8 cellular contexts compared by ENCODE assay signal in genomic region chr11:57457643-57458023, GRCh38. TPM values are rescaled to one million over a fixed set of nuclear protein-coding genes. Genes with fewer than 3 reads are reported as not detected.
DNase-seq lines count a peak whose midpoint lies in the region; ATAC-seq and TF ChIP-seq lines count a peak whose summit lies in the region.

No MANE protein-coding gene starts in this region.

- H3K4me1 Mint-ChIP-seq in T-helper 17 cell: peaks cover 23% of the 10 kb centered on the region
- peaks cover 29 to 31% of the 10 kb centered on the region in 2 donors for H3K4me1 Mint-ChIP-seq in natural killer cell treated with Interleukin-12 subunit alpha and Interleukin-12 subunit beta and Interleukin-15 and Interleukin-18, amount 100 ng/mL, for 72 hours (ENCODE audit: low read depth in 2 of 2)

- peaks cover 5% of the 10 kb centered on the region for H3K36me3 Mint-ChIP-seq in T-helper 17 cell (ENCODE audit: low read depth)
- no peaks in the 10 kb centered on the region for H3K36me3 Mint-ChIP-seq in natural killer cell treated with Interleukin-12 subunit alpha and Interleukin-12 subunit beta and Interleukin-15 and Interleukin-18, amount 100 ng/mL, for 72 hours

- H3K9me3 ChIP-seq in T-helper 17 cell (ENCODE audit: control insufficient read depth, low read length, poor library complexity, severe bottlenecking): no peaks in the 10 kb centered on the region
- H3K9me3 ChIP-seq in uterus: no peaks in the 10 kb centered on the region

- no peaks in the 10 kb centered on the region for H3K36me3 ChIP-seq in uterus

- no peak for TF ChIP-seq POLR2A in uterus (IDR thresholded peaks at IDR 0.05)

- H3K4me3 Mint-ChIP-seq in T-helper 17 cell: peak overlapping the region; percentile 96
- H3K4me3 Mint-ChIP-seq in natural killer cell treated with Interleukin-12 subunit alpha and Interleukin-12 subunit beta and Interleukin-15 and Interleukin-18, amount 100 ng/mL, for 72 hours: peak overlapping the region; percentile 43

- H3K27me3 ChIP-seq in uterus: peaks cover 7 to 19% of the 10 kb centered on the region in 2 donors

- H3K9me3 Mint-ChIP-seq in natural killer cell treated with Interleukin-12 subunit alpha and Interleukin-12 subunit beta and Interleukin-15 and Interleukin-18, amount 100 ng/mL, for 72 hours: no peaks in the 10 kb centered on the region

- no peak for TF ChIP-seq CTCF in uterus (IDR thresholded peaks at IDR 0.05)

- no peak overlapping the region for H3K4me3 ChIP-seq in uterus

- no peak for DNase-seq in T-helper 17 cell
- DNase-seq in natural killer cell treated with Interleukin-12 subunit alpha and Interleukin-12 subunit beta and Interleukin-15 and Interleukin-18, amount 100 ng/mL, for 72 hours (ENCODE audit: low spot score): no peak
- DNase-seq in islet precursor cell: no peak
- no peak for DNase-seq in uterus
- no peak for DNase-seq in NCI-H128 (lab: John Stamatoyannopoulos, UW; ENCODE audit: unreplicated experiment)

- H3K27ac ChIP-seq in uterus: no peak overlapping the region

- no peak overlapping the region for H3K27ac Mint-ChIP-seq in T-helper 17 cell
- no peak overlapping the region for H3K27ac Mint-ChIP-seq in natural killer cell treated with Interleukin-12 subunit alpha and Interleukin-12 subunit beta and Interleukin-15 and Interleukin-18, amount 100 ng/mL, for 72 hours

- H3K4me1 ChIP-seq in uterus: peaks cover 0 to 26% of the 10 kb centered on the region in 2 donors

- ATAC-seq in GM18867 (IDR thresholded peaks at IDR 0.05; ENCODE audit: unreplicated experiment): peak; percentile 23
- ATAC-seq in HG02623 (IDR thresholded peaks at IDR 0.05; ENCODE audit: unreplicated experiment): peak; percentile 15
- peak; percentile 26 for ATAC-seq in T-helper 17 cell
- ATAC-seq in natural killer cell treated with Interleukin-12 subunit alpha and Interleukin-12 subunit beta and Interleukin-15 and Interleukin-18, amount 100 ng/mL, for 72 hours: no peak
- ATAC-seq in HG03565 (IDR thresholded peaks at IDR 0.05; ENCODE audit: unreplicated experiment): no peak

- intact Hi-C loops in uterus (cut with DNase I; ENCODE audit: low total_unique reads): loop anchor here (5.0 kb wide), 1 partner anchor 70 kb away; no protein-coding TSS in a partner anchor

- peaks cover 42% of the 10 kb centered on the region for H3K27me3 Mint-ChIP-seq in T-helper 17 cell
- peaks cover 28 to 40% of the 10 kb centered on the region in 2 donors for H3K27me3 Mint-ChIP-seq in natural killer cell treated with Interleukin-12 subunit alpha and Interleukin-12 subunit beta and Interleukin-15 and Interleukin-18, amount 100 ng/mL, for 72 hours

RNA-seq across cellular contexts. Expression of gene RTN4RL2, which starts 2.7 kb away (rescaled TPM):
- total RNA-seq in T-helper 17 cell (under 1 TPM in 1 of 2 donors, not detected in 1; 0.23 TPM), uterus (1 to 10 TPM in 1 of 4 donors, not detected in 3; 1.7 TPM)
- not detected for total RNA-seq in natural killer cell treated with Interleukin-12 subunit alpha and Interleukin-12 subunit beta and Interleukin-15 and Interleukin-18, amount 100 ng/mL, for 72 hours

RNA-seq across cellular contexts. Expression of gene SLC43A3, which starts 30.7 kb away (rescaled TPM):
- 10 to 100 TPM; 12.1 to 13.8 TPM for total RNA-seq in T-helper 17 cell
- 100 to 1,000 TPM in 1 of 2 donors, 10 to 100 TPM in 1; 86.9 to 308 TPM for total RNA-seq in natural killer cell treated with Interleukin-12 subunit alpha and Interleukin-12 subunit beta and Interleukin-15 and Interleukin-18, amount 100 ng/mL, for 72 hours
- 100 to 1,000 TPM in 2 of 4 donors, 10 to 100 TPM in 2; 44.1 to 333 (median 102) TPM for total RNA-seq in uterus

RNA-seq across cellular contexts. Expression of gene SLC43A1, which starts 57.9 kb away (rescaled TPM):
- total RNA-seq in T-helper 17 cell (1 to 10 TPM; 7.8 to 8.0 TPM), uterus (10 to 100 TPM; 13.1 to 48.4 (median 22.5) TPM)
- total RNA-seq in natural killer cell treated with Interleukin-12 subunit alpha and Interleukin-12 subunit beta and Interleukin-15 and Interleukin-18, amount 100 ng/mL, for 72 hours: 10 to 100 TPM in 1 of 2 donors, 1 to 10 TPM in 1; 4.2 to 16.5 TPM

Comparison
In these comparisons a context has a peak if more than half of its experiments do, and no peak if none do; other contexts are left out.
1. ATAC-seq: peak in GM18867 (single experiment), HG02623 (single experiment) and T-helper 17 cell (single experiment); none in natural killer cell treated with Interleukin-12 subunit alpha and Interleukin-12 subunit beta and Interleukin-15 and Interleukin-18, amount 100 ng/mL, for 72 hours (0 of 2) and HG03565 (single experiment).